ENCODE assay signal across 1 cellular context in the genomic region with DNA sequence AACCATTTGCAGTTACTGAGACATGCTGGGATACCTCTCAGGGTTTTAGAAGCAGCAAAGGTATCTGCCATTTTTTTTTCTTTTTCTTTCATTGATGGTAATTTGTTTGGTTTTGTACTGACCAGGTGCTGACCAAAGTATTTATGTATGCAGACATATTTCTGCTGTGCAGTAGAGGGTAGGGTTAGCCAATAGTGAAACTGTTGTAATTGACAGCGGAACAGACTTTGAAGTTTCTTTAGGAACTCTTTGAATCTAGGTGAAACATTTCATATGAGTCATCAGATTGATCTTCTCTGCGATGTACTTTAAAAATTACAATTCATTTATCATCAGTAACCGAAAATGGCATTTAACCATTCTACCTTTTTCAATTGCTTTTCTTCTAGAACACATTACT.
TF ChIP-seq lines count a peak whose summit lies in the region.

No MANE protein-coding gene starts in this region.

TF ChIP-seq in SK-N-SH treated with all-trans-retinoic acid at 6 μM for 48 hours, 23 proteins besides CTCF, POLR2A, EP300 and RAD21 (continued from another document):
- TF ChIP-seq, protein P1, sequence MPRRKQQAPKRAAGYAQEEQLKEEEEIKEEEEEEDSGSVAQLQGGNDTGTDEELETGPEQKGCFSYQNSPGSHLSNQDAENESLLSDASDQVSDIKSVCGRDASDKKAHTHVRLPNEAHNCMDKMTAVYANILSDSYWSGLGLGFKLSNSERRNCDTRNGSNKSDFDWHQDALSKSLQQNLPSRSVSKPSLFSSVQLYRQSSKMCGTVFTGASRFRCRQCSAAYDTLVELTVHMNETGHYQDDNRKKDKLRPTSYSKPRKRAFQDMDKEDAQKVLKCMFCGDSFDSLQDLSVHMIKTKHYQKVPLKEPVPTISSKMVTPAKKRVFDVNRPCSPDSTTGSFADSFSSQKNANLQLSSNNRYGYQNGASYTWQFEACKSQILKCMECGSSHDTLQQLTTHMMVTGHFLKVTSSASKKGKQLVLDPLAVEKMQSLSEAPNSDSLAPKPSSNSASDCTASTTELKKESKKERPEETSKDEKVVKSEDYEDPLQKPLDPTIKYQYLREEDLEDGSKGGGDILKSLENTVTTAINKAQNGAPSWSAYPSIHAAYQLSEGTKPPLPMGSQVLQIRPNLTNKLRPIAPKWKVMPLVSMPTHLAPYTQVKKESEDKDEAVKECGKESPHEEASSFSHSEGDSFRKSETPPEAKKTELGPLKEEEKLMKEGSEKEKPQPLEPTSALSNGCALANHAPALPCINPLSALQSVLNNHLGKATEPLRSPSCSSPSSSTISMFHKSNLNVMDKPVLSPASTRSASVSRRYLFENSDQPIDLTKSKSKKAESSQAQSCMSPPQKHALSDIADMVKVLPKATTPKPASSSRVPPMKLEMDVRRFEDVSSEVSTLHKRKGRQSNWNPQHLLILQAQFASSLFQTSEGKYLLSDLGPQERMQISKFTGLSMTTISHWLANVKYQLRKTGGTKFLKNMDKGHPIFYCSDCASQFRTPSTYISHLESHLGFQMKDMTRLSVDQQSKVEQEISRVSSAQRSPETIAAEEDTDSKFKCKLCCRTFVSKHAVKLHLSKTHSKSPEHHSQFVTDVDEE (CRISPR knock-in tag; IDR thresholded peaks at IDR 0.05): no peak
- TF ChIP-seq ZFP30 (CRISPR knock-in tag; IDR thresholded peaks at IDR 0.05) (no peak), ZNF8 (CRISPR knock-in tag; IDR thresholded peaks at IDR 0.05) (no peak), SNAI2 (CRISPR knock-in tag; IDR thresholded peaks at IDR 0.05) (no peak), BACH2 (CRISPR knock-in tag; IDR thresholded peaks at IDR 0.05; ENCODE audit: borderline replicate concordance) (no peak)
- TF ChIP-seq, protein P2, sequence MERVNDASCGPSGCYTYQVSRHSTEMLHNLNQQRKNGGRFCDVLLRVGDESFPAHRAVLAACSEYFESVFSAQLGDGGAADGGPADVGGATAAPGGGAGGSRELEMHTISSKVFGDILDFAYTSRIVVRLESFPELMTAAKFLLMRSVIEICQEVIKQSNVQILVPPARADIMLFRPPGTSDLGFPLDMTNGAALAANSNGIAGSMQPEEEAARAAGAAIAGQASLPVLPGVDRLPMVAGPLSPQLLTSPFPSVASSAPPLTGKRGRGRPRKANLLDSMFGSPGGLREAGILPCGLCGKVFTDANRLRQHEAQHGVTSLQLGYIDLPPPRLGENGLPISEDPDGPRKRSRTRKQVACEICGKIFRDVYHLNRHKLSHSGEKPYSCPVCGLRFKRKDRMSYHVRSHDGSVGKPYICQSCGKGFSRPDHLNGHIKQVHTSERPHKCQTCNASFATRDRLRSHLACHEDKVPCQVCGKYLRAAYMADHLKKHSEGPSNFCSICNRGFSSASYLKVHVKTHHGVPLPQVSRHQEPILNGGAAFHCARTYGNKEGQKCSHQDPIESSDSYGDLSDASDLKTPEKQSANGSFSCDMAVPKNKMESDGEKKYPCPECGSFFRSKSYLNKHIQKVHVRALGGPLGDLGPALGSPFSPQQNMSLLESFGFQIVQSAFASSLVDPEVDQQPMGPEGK (CRISPR knock-in tag; IDR thresholded peaks at IDR 0.05; ENCODE audit: borderline replicate concordance): no peak
- TF ChIP-seq, protein P3, sequence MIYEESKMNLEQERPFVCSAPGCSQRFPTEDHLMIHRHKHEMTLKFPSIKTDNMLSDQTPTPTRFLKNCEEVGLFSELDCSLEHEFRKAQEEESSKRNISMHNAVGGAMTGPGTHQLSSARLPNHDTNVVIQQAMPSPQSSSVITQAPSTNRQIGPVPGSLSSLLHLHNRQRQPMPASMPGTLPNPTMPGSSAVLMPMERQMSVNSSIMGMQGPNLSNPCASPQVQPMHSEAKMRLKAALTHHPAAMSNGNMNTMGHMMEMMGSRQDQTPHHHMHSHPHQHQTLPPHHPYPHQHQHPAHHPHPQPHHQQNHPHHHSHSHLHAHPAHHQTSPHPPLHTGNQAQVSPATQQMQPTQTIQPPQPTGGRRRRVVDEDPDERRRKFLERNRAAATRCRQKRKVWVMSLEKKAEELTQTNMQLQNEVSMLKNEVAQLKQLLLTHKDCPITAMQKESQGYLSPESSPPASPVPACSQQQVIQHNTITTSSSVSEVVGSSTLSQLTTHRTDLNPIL (CRISPR knock-in tag; IDR thresholded peaks at IDR 0.05; ENCODE audit: low read depth): no peak
- TF ChIP-seq, protein P4, sequence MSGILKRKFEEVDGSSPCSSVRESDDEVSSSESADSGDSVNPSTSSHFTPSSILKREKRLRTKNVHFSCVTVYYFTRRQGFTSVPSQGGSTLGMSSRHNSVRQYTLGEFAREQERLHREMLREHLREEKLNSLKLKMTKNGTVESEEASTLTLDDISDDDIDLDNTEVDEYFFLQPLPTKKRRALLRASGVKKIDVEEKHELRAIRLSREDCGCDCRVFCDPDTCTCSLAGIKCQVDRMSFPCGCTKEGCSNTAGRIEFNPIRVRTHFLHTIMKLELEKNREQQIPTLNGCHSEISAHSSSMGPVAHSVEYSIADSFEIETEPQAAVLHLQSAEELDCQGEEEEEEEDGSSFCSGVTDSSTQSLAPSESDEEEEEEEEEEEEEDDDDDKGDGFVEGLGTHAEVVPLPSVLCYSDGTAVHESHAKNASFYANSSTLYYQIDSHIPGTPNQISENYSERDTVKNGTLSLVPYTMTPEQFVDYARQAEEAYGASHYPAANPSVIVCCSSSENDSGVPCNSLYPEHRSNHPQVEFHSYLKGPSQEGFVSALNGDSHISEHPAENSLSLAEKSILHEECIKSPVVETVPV (CRISPR knock-in tag; IDR thresholded peaks at IDR 0.05): no peak
